In the genomic region with DNA sequence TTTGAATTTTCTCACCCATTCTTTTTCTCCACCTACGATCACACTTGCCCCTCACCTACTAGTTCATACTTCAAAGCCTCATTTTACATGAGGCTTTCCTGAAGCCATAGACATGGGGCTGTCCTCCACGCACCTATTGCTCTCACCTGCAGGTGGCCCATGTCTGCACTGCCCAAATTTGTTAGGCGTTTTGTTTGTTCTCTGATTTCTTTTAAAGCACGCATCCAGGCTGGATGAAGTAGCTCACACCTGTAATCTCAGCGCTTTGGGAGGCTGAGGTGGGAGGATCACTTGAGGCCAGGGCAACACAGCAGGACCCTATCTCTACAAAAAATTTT, we compare ENCODE assay signal across 10 cellular contexts.
A peak's percentile ranks its signal among the peaks of the same experiment; 100 is the strongest.
DNase-seq lines count a peak whose midpoint lies in the region; ATAC-seq and TF ChIP-seq lines count a peak whose summit lies in the region.
"Had no signal": no experiment of that assay in that cellular context is flagged by ENCODE, and none has a peak within 500 bp of the region (broad histone marks: within the 10 kb centered on the region; RNA-seq: fewer than 3 reads in every experiment).

No MANE protein-coding gene starts in this region.

- peak overlapping the region; percentile 49 to 75 (median 63) for H3K27ac ChIP-seq in Peyer's patch
- peak overlapping the region in 3 of 4 donors; percentile 3 to 56 (median 25) for H3K27ac ChIP-seq in esophagus squamous epithelium
- H3K27ac ChIP-seq: vagina had no signal

- intact Hi-C loops in esophagus squamous epithelium (cut with DNase I), result no loop called here

- H3K27me3 ChIP-seq in Peyer's patch, result no peaks in the 10 kb centered on the region
- no peaks in the 10 kb centered on the region for H3K27me3 ChIP-seq in esophagus squamous epithelium
- H3K27me3 ChIP-seq: vagina had no signal

- H3K36me3 ChIP-seq in Peyer's patch (no peaks in the 10 kb centered on the region), esophagus squamous epithelium (no peaks in the 10 kb centered on the region)
- H3K36me3 ChIP-seq: vagina had no signal

- DNase-seq in Peyer's patch, result peak in 2 of 3 donors; percentile 48 to 65
- DNase-seq in esophagus squamous epithelium (lab: John Stamatoyannopoulos, UW), result no peak
- DNase-seq in NCI-H1048 (lab: John Stamatoyannopoulos, UW), result no peak
- no peak for DNase-seq in KBM-7
- DNase-seq: foreskin melanocyte had no signal

- no peak for TF ChIP-seq POLR2A in Peyer's patch (IDR thresholded peaks at IDR 0.05)
- TF ChIP-seq POLR2A in esophagus squamous epithelium (IDR thresholded peaks at IDR 0.05), result no peak

- 67 to 73% methylated on average over 4 to 5 of the region's 5 CpGs for WGBS in esophagus squamous epithelium, 2 donors

- H3K4me1 ChIP-seq in Peyer's patch (peaks cover 0 to 9% (median 0%) of the 10 kb centered on the region in 4 donors), esophagus squamous epithelium (no peaks in the 10 kb centered on the region)
- H3K4me1 ChIP-seq: vagina had no signal

- no peaks in the 10 kb centered on the region for H3K9me3 ChIP-seq in Peyer's patch
- no peaks in the 10 kb centered on the region for H3K9me3 ChIP-seq in esophagus squamous epithelium
- H3K9me3 ChIP-seq: vagina had no signal

- TF ChIP-seq CTCF in Peyer's patch (IDR thresholded peaks at IDR 0.05) (peak in 3 of 6 experiments; percentile 18 to 48 (median 19)), esophagus squamous epithelium (IDR thresholded peaks at IDR 0.05) (peak in 2 of 6 experiments; percentile 3 to 21)

- H3K4me3 ChIP-seq in GM08714 (ENCODE audit: low read length), result peak overlapping the region; percentile 16; the same call in 1 of the 2 replicates
- H3K4me3 ChIP-seq in Peyer's patch, result peak overlapping the region in 1 of 4 donors; percentile 41
- no peak overlapping the region for H3K4me3 ChIP-seq in esophagus squamous epithelium
- H3K4me3 ChIP-seq: vagina had no signal

- ATAC-seq in GM21381 (IDR thresholded peaks at IDR 0.05; ENCODE audit: unreplicated experiment), result peak; percentile 28
- ATAC-seq in HG03521 (IDR thresholded peaks at IDR 0.05; ENCODE audit: unreplicated experiment), result no peak
- ATAC-seq in HG03378 (IDR thresholded peaks at IDR 0.05; ENCODE audit: unreplicated experiment), result no peak

- in situ Hi-C loops in KBM-7 (cut with MboI; ENCODE audit: low pct_unique_long_range_greater_than_20kb, low sequenced_read_pairs), result no loop called here

Comparison
In these comparisons a context has a peak if more than half of its experiments do, and no peak if none do; other contexts are left out.
1. DNase-seq: peak in Peyer's patch (2 of 3); none in esophagus squamous epithelium (single experiment), NCI-H1048 (single experiment) and KBM-7 (single experiment).